In genomic region chr9:108209132-108209700, GRCh38 we compare ENCODE assay signal across 21 cellular contexts.
DNase-seq lines count a peak whose midpoint lies in the region; ATAC-seq and TF ChIP-seq lines count a peak whose summit lies in the region.
"Had no signal": no experiment of that assay in that cellular context is flagged by ENCODE, and none has a peak within 500 bp of the region (broad histone marks: within the 10 kb centered on the region; RNA-seq: fewer than 3 reads in every experiment).

No MANE protein-coding gene starts in this region.

- H3K4me1 ChIP-seq in colonic mucosa = peaks cover 8% of the 10 kb centered on the region
- no peaks in the 10 kb centered on the region for H3K4me1 ChIP-seq in Caco-2
- H3K4me1 ChIP-seq: SJSA1 had no signal

- peak overlapping the region; percentile 63 for H3K27ac ChIP-seq in colonic mucosa
- H3K27ac ChIP-seq: 22Rv1, C4-2B, SJSA1 had no signal

- TF ChIP-seq CTCF in colonic mucosa (IDR thresholded peaks at IDR 0.05) = no peak
- no peak for TF ChIP-seq CTCF in nephron (IDR thresholded peaks at IDR 0.05; ENCODE audit: unreplicated experiment in 3 of 3)
- no peak for TF ChIP-seq CTCF in lower leg skin (IDR thresholded peaks at IDR 0.05)
- TF ChIP-seq CTCF in Caco-2 (IDR thresholded peaks at IDR 0.05; ENCODE audit: insufficient read depth in 1 of 2, low read depth in 1 of 2, low read length in 1 of 2, severe bottlenecking in 1 of 2, unreplicated experiment in 1 of 2) = no peak

- no peaks in the 10 kb centered on the region for H3K36me3 Mint-ChIP-seq in nephron (ENCODE audit: low read depth)
- H3K36me3 Mint-ChIP-seq in Caco-2 (ENCODE audit: insufficient read depth, unreplicated experiment) = no peaks in the 10 kb centered on the region

- H3K27me3 ChIP-seq in colonic mucosa (no peaks in the 10 kb centered on the region), Caco-2 (replicated peaks; ENCODE audit: control insufficient read depth, insufficient read depth, low read length) (no peaks in the 10 kb centered on the region)
- H3K27me3 ChIP-seq: MG63, SJSA1 had no signal

- CTCF ChIA-PET in Caco-2 (lab: Charles Lee) = no interaction called here

- no peak for ATAC-seq in GM18517 (IDR thresholded peaks at IDR 0.05; ENCODE audit: unreplicated experiment)
- ATAC-seq: PC-3 had no signal

- TF ChIP-seq POLR2A in lower leg skin (IDR thresholded peaks at IDR 0.05) = no peak

- H3K4me3 ChIP-seq in colonic mucosa (no peak overlapping the region), lower leg skin (ENCODE audit: low read depth, poor library complexity, severe bottlenecking) (no peak overlapping the region), Caco-2 (ENCODE audit: low read depth, low read length) (no peak overlapping the region)
- H3K4me3 ChIP-seq: MG63, SJSA1 had no signal

- H3K4me3 Mint-ChIP-seq in nephron (no peak overlapping the region), Caco-2 (ENCODE audit: unreplicated experiment) (no peak overlapping the region)
- H3K4me3 Mint-ChIP-seq: H9, IgD-negative memory B cell had no signal

- H3K9me3 Mint-ChIP-seq in nephron (peaks cover 7% of the 10 kb centered on the region), Caco-2 (ENCODE audit: unreplicated experiment) (peaks cover 9% of the 10 kb centered on the region)
- H3K9me3 Mint-ChIP-seq: H9 had no signal

- H3K9ac ChIP-seq in colonic mucosa (ENCODE audit: low read depth in 2 of 2, low read length in 2 of 2) = peak overlapping the region in 1 of 2 donors; percentile 30

- H3K4me1 Mint-ChIP-seq in nephron (peaks cover 16% of the 10 kb centered on the region), Caco-2 (ENCODE audit: low read depth, unreplicated experiment) (peaks cover 8% of the 10 kb centered on the region)

- intact Hi-C loops in colonic mucosa (cut with DNase I) = no loop called here
- intact Hi-C loops in lower leg skin (cut with DNase I; ENCODE audit: low total_unique reads) = no loop called here
- intact Hi-C loops in Caco-2 (cut with micrococcal nuclease; ENCODE audit: unreplicated experiment) = no loop called here

- no peaks in the 10 kb centered on the region for H3K36me3 ChIP-seq in colonic mucosa
- no peaks in the 10 kb centered on the region for H3K36me3 ChIP-seq in Caco-2 (ENCODE audit: control insufficient read depth, insufficient read depth, low read length)
- H3K36me3 ChIP-seq: MG63, SJSA1 had no signal

- peak; percentile 6 for DNase-seq in NCI-H1105 treated with DMSO at 0.1 percent for 48 hours (lab: John Stamatoyannopoulos, UW)
- no peak for DNase-seq in NCI-H1105 (lab: John Stamatoyannopoulos, UW)
- peak; percentile 86 for DNase-seq in colonic mucosa
- DNase-seq in lower leg skin (ENCODE audit: low spot score in 2 of 2) = no peak
- DNase-seq in DMS 273 treated with DMSO at 0.1 percent for 48 hours (lab: John Stamatoyannopoulos, UW) = no peak
- DNase-seq in Caco-2 = no peak
- DNase-seq: AML-193, H9, Karpas-422, MG63, NCI-H1048, NCI-H2081, NCI-H2227 treated with DMSO at 0.1 percent for 48 hours, NCI-H524 treated with DMSO at 0.1 percent for 48 hours, PC-3 had no signal

- peaks cover 29% of the 10 kb centered on the region for H3K27me3 Mint-ChIP-seq in nephron (ENCODE audit: low read depth)
- H3K27me3 Mint-ChIP-seq in Caco-2 (ENCODE audit: insufficient read depth, unreplicated experiment) = no peaks in the 10 kb centered on the region
- H3K27me3 Mint-ChIP-seq: IgD-negative memory B cell had no signal

- H3K27ac Mint-ChIP-seq in nephron = peak overlapping the region in 2 of 3 experiments; percentile 35 to 57
- no peak overlapping the region for H3K27ac Mint-ChIP-seq in Caco-2 (ENCODE audit: unreplicated experiment)
- H3K27ac Mint-ChIP-seq: H9, IgD-negative memory B cell had no signal

- POLR2A ChIA-PET in Caco-2 (lab: Charles Lee) = no interaction called here

- 80 to 84% methylated on average over 5 of the region's 5 CpGs for WGBS in lower leg skin, 2 donors

- H3K9me3 ChIP-seq in colonic mucosa (no peaks in the 10 kb centered on the region), Caco-2 (peaks cover 2% of the 10 kb centered on the region; the same call in 1 of the 2 replicates)
- H3K9me3 ChIP-seq: MG63, SJSA1 had no signal

- BruUV-seq in Caco-2 (replicated peaks; lab: Mats Ljungman, UMichigan) = no TSS peak

Comparison
In these comparisons a context has a peak if more than half of its experiments do, and no peak if none do; other contexts are left out.
1. DNase-seq: peak in NCI-H1105 treated with DMSO at 0.1 percent for 48 hours (single experiment) and colonic mucosa (single experiment); none in NCI-H1105 (single experiment), lower leg skin (0 of 2), DMS 273 treated with DMSO at 0.1 percent for 48 hours (single experiment) and Caco-2 (0 of 2).